25 cellular contexts compared by ENCODE assay signal in genomic region chr2:96701636-96702035, GRCh38. TPM values are rescaled to one million over a fixed set of nuclear protein-coding genes. Genes with fewer than 3 reads are reported as not detected.
"Had no signal": no experiment of that assay in that cellular context is flagged by ENCODE, and none has a peak within 500 bp of the region (broad histone marks: within the 10 kb centered on the region; RNA-seq: fewer than 3 reads in every experiment).

No MANE protein-coding gene starts in this region.

- H3K36me3 Mint-ChIP-seq: natural killer cell had no signal

- H3K4me3 Mint-ChIP-seq: dendritic cell treated with granulocyte-macrophage colony-stimulating factor and Interleukin-4, amounts not matched to agents 40 ng/mL and 50 ng/mL, for 4 days; endodermal cell; natural killer cell; neural crest cell had no signal

- DNase-seq: effector CD8-positive, alpha-beta T cell; endodermal cell; foreskin fibroblast; gastrocnemius medialis; head of caudate nucleus; left ventricle myocardium superior; lower lobe of right lung; natural killer cell; pancreas; spleen; stimulated activated CD4-positive, alpha-beta T cell treated with anti-CD3 and anti-CD28 coated beads, Interleukin-4, amount 100 ng/mL, for 4 hours; stimulated activated naive CD4-positive, alpha-beta T cell; transverse colon; upper lobe of right lung; uterus had no signal

- H3K9me3 Mint-ChIP-seq: dendritic cell treated with granulocyte-macrophage colony-stimulating factor and Interleukin-4, amounts not matched to agents 40 ng/mL and 50 ng/mL, for 4 days; endodermal cell; natural killer cell; neural crest cell had no signal

- H3K4me1 ChIP-seq: gastrocnemius medialis, lower lobe of right lung, pancreas, spleen, transverse colon, upper lobe of right lung, uterus had no signal

- H3K27ac Mint-ChIP-seq: dendritic cell treated with granulocyte-macrophage colony-stimulating factor and Interleukin-4, amounts not matched to agents 40 ng/mL and 50 ng/mL, for 4 days; endodermal cell; natural killer cell; progenitor cell of endocrine pancreas had no signal

- H3K27ac ChIP-seq: epithelial cell of prostate, gastrocnemius medialis, lower lobe of right lung, neutrophil, pancreas, skin epidermis, spleen, transverse colon, upper lobe of right lung, uterus had no signal

- H3K9me3 ChIP-seq: gastrocnemius medialis, lower lobe of right lung, neutrophil, pancreas, spleen, transverse colon, upper lobe of right lung, uterus had no signal

- H3K4me3 ChIP-seq: gastrocnemius medialis, lower lobe of right lung, pancreas, skin epidermis, spleen, transverse colon, upper lobe of right lung, uterus had no signal

- H3K4me1 Mint-ChIP-seq: natural killer cell, neural crest cell had no signal

- ATAC-seq: esophagus mucosa, gastrocnemius medialis, left ventricle myocardium superior, lower lobe of right lung, natural killer cell, pancreas, upper lobe of right lung had no signal

- H3K27me3 Mint-ChIP-seq: dendritic cell treated with granulocyte-macrophage colony-stimulating factor and Interleukin-4, amounts not matched to agents 40 ng/mL and 50 ng/mL, for 4 days; progenitor cell of endocrine pancreas had no signal

- H3K27me3 ChIP-seq: gastrocnemius medialis, neutrophil, pancreas, spleen, transverse colon, upper lobe of right lung, uterus had no signal

RNA-seq across cellular contexts. Expression of gene FER1L5, which starts 59.1 kb away (rescaled TPM):
- total RNA-seq: gastrocnemius medialis, glomerular endothelial cell, left ventricle myocardium superior, mononuclear cell, natural killer cell, omental fat pad, transverse colon had no signal
